Comparison of ENCODE assay signal across 9 cellular contexts in the genomic region with DNA sequence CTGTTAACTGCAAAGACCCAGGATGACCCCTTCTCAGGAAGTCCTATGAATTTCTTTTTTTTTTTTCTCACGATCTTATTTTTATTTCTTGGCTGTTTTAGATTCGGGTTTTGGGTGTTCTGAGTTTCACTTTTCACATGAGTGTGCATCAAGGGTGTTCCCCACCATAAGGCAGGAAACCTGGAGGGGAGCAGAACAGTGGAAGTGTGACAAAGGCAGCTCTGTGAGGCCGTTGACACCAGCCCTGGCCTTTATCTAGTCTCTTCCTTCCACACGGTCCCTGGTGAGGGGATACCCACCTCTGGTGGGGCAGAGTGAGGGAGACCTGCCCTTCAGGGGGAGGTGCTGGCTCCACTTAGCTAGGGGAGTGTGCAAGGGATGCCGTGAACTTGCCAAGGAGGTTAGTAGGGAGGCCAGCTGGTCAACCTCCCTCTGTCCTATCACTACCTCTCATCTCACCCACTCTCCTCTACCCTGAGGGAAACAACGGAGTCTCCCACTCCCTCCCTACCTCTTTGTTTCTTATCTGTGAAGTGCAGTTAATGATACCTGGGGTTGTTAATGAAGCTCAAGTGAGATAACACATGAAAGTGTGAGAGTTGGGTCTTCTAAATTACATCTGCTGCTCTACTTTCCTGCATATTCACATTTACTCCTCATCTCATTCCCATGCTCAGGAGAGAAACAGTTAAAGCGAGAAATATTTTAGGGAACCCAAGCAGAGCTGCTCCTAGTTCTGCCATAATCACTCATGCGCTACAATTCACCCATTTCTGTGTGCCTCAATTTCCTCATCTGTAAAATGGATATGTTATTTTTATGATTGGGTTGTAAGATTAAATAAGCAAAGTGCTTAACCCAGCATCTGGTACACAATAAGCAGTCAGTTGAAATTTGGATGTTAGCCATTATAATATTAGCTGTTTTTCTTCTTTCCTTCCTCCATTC. TPM values are rescaled to one million over a fixed set of nuclear protein-coding genes. Genes with fewer than 3 reads are reported as not detected.
DNase-seq lines count a peak whose midpoint lies in the region; ATAC-seq and TF ChIP-seq lines count a peak whose summit lies in the region.
"Had no signal": no experiment of that assay in that cellular context is flagged by ENCODE, and none has a peak within 500 bp of the region (broad histone marks: within the 10 kb centered on the region; RNA-seq: fewer than 3 reads in every experiment).

No MANE protein-coding gene starts in this region.

- ATAC-seq in left cardiac atrium: no peak
- ATAC-seq in HG03135 (IDR thresholded peaks at IDR 0.05; ENCODE audit: unreplicated experiment): peak; percentile 35
- peak; percentile 46 to 51 for ATAC-seq in activated T-cell treated with anti-CD3 and anti-CD28 coated beads, Interleukin-2, amount 50 U/mL, for 72 hours (replicated peaks in 1 of 2)
- peak; percentile 65 for ATAC-seq in stimulated activated naive CD8-positive, alpha-beta T cell treated with anti-CD3 and anti-CD28 coated beads, Interleukin-15, amount 100 ng/mL, for 72 hours

- peaks cover 32% of the 10 kb centered on the region for H3K4me1 ChIP-seq in left ventricle myocardium inferior

- TF ChIP-seq CTCF in left ventricle myocardium inferior (IDR thresholded peaks at IDR 0.05; ENCODE audit: borderline replicate concordance): no peak
- no peak for TF ChIP-seq CTCF in coronary artery (IDR thresholded peaks at IDR 0.05)

- H3K9me3 ChIP-seq in left ventricle myocardium inferior (replicated peaks): no peaks in the 10 kb centered on the region

- H3K4me3 ChIP-seq in left ventricle myocardium inferior (no peak overlapping the region), coronary artery (no peak overlapping the region)

- H3K4me3 Mint-ChIP-seq in activated T-cell treated with anti-CD3 and anti-CD28 coated beads, Interleukin-2, amount 50 U/mL, for 72 hours: peak overlapping the region; percentile 70 to 71
- H3K4me3 Mint-ChIP-seq in stimulated activated naive CD8-positive, alpha-beta T cell treated with anti-CD3 and anti-CD28 coated beads, Interleukin-15, amount 100 ng/mL, for 72 hours: peak overlapping the region; percentile 76 to 79

- H3K27ac ChIP-seq in left ventricle myocardium inferior (replicated peaks) (peak overlapping the region; percentile 68), coronary artery (no peak overlapping the region)

- H3K36me3 ChIP-seq in left ventricle myocardium inferior: no peaks in the 10 kb centered on the region

- H3K27me3 ChIP-seq in left ventricle myocardium inferior (ENCODE audit: low read depth): peaks cover 75% of the 10 kb centered on the region

- H3K4me1 Mint-ChIP-seq in activated T-cell treated with anti-CD3 and anti-CD28 coated beads, Interleukin-2, amount 50 U/mL, for 72 hours (ENCODE audit: low read depth): peaks cover 53% of the 10 kb centered on the region
- peaks cover 53% of the 10 kb centered on the region for H3K4me1 Mint-ChIP-seq in stimulated activated naive CD8-positive, alpha-beta T cell treated with anti-CD3 and anti-CD28 coated beads, Interleukin-15, amount 100 ng/mL, for 72 hours

- no peaks in the 10 kb centered on the region for H3K36me3 Mint-ChIP-seq in activated T-cell treated with anti-CD3 and anti-CD28 coated beads, Interleukin-2, amount 50 U/mL, for 72 hours (ENCODE audit: insufficient read depth in 2 of 2)

- intact Hi-C loops in left ventricle myocardium inferior (cut with micrococcal nuclease): no loop called here
- intact Hi-C loops in left cardiac atrium (cut with DNase I): no loop called here

- H3K27ac Mint-ChIP-seq in activated T-cell treated with anti-CD3 and anti-CD28 coated beads, Interleukin-2, amount 50 U/mL, for 72 hours: no peak overlapping the region
- peak overlapping the region in 1 of 2 donors; percentile 44 for H3K27ac Mint-ChIP-seq in stimulated activated naive CD8-positive, alpha-beta T cell treated with anti-CD3 and anti-CD28 coated beads, Interleukin-15, amount 100 ng/mL, for 72 hours

- DNase-seq in left ventricle myocardium inferior: no peak
- DNase-seq in left cardiac atrium: no peak
- DNase-seq in activated T-cell treated with anti-CD3 and anti-CD28 coated beads, Interleukin-2, amount 50 U/mL, for 72 hours: peak; percentile 48 to 51
- peak; percentile 19 to 53 for DNase-seq in stimulated activated naive CD8-positive, alpha-beta T cell treated with anti-CD3 and anti-CD28 coated beads, Interleukin-15, amount 100 ng/mL, for 72 hours
- DNase-seq in NK-92 treated with Interleukin-12 subunit alpha and Interleukin-12 subunit beta, amount 100 ng/mL, for 24 hours (lab: John Stamatoyannopoulos, UW): no peak
- DNase-seq in coronary artery (ENCODE audit: low spot score): no peak
- DNase-seq in NOMO-1 treated with DMSO at 0.1 percent for 48 hours (lab: John Stamatoyannopoulos, UW; ENCODE audit: unreplicated experiment): no peak

- H3K9me3 Mint-ChIP-seq in activated T-cell treated with anti-CD3 and anti-CD28 coated beads, Interleukin-2, amount 50 U/mL, for 72 hours: no peaks in the 10 kb centered on the region
- no peaks in the 10 kb centered on the region for H3K9me3 Mint-ChIP-seq in stimulated activated naive CD8-positive, alpha-beta T cell treated with anti-CD3 and anti-CD28 coated beads, Interleukin-15, amount 100 ng/mL, for 72 hours

- no peaks in the 10 kb centered on the region for H3K27me3 Mint-ChIP-seq in activated T-cell treated with anti-CD3 and anti-CD28 coated beads, Interleukin-2, amount 50 U/mL, for 72 hours (ENCODE audit: low read depth)
- no peaks in the 10 kb centered on the region for H3K27me3 Mint-ChIP-seq in stimulated activated naive CD8-positive, alpha-beta T cell treated with anti-CD3 and anti-CD28 coated beads, Interleukin-15, amount 100 ng/mL, for 72 hours

RNA-seq across cellular contexts. Expression of gene GALNT6, which starts 4.4 kb away (rescaled TPM):
- total RNA-seq in left ventricle myocardium inferior (0.60 TPM), left cardiac atrium (1 to 10 TPM; 3.6 to 4.4 TPM)
- 10 to 100 TPM; 12.6 to 13.0 TPM for total RNA-seq in activated T-cell treated with anti-CD3 and anti-CD28 coated beads, Interleukin-2, amount 50 U/mL, for 72 hours

RNA-seq across cellular contexts. Expression of gene SLC4A8, which starts 29.1 kb away (rescaled TPM):
- 0.14 TPM for total RNA-seq in left ventricle myocardium inferior
- total RNA-seq in left cardiac atrium: under 1 TPM; 0.29 to 0.71 TPM
- 1 to 10 TPM; 1.9 to 4.6 TPM for total RNA-seq in activated T-cell treated with anti-CD3 and anti-CD28 coated beads, Interleukin-2, amount 50 U/mL, for 72 hours

RNA-seq across cellular contexts. Expression of gene CELA1, which starts 49.1 kb away (rescaled TPM):
- total RNA-seq in left ventricle myocardium inferior: not detected
- not detected for total RNA-seq in left cardiac atrium
- under 1 TPM in 1 of 2 donors, not detected in 1; 0.26 TPM for total RNA-seq in activated T-cell treated with anti-CD3 and anti-CD28 coated beads, Interleukin-2, amount 50 U/mL, for 72 hours
- total RNA-seq: subcutaneous adipose tissue had no signal

Comparison
In these comparisons a context has a peak if more than half of its experiments do, and no peak if none do; other contexts are left out.
1. DNase-seq: peak in activated T-cell treated with anti-CD3 and anti-CD28 coated beads, Interleukin-2, amount 50 U/mL, for 72 hours (2 of 2) and stimulated activated naive CD8-positive, alpha-beta T cell treated with anti-CD3 and anti-CD28 coated beads, Interleukin-15, amount 100 ng/mL, for 72 hours (2 of 2); none in left ventricle myocardium inferior (single experiment), left cardiac atrium (single experiment), NK-92 treated with Interleukin-12 subunit alpha and Interleukin-12 subunit beta, amount 100 ng/mL, for 24 hours (single experiment), coronary artery (single experiment) and NOMO-1 treated with DMSO at 0.1 percent for 48 hours (single experiment).
2. ATAC-seq: peak in HG03135 (single experiment), activated T-cell treated with anti-CD3 and anti-CD28 coated beads, Interleukin-2, amount 50 U/mL, for 72 hours (2 of 2) and stimulated activated naive CD8-positive, alpha-beta T cell treated with anti-CD3 and anti-CD28 coated beads, Interleukin-15, amount 100 ng/mL, for 72 hours (single experiment); none in left cardiac atrium (0 of 2).